In genomic region chr10:124611738-124612137, GRCh38 we compare ENCODE assay signal across 11 cellular contexts.
DNase-seq lines count a peak whose midpoint lies in the region; ATAC-seq and TF ChIP-seq lines count a peak whose summit lies in the region.
"Had no signal": no experiment of that assay in that cellular context is flagged by ENCODE, and none has a peak within 500 bp of the region (broad histone marks: within the 10 kb centered on the region; RNA-seq: fewer than 3 reads in every experiment).

No MANE protein-coding gene starts in this region.

- no peaks in the 10 kb centered on the region for H3K9me3 ChIP-seq in thymus (ENCODE audit: control insufficient read depth)
- H3K9me3 ChIP-seq: heart left ventricle had no signal

- no peaks in the 10 kb centered on the region for H3K27me3 ChIP-seq in thymus (ENCODE audit: control insufficient read depth, insufficient read depth)
- H3K27me3 ChIP-seq: heart left ventricle had no signal

- CTCF ChIA-PET in activated B cell treated with CpG ODN at 0.5 μM for 24 hours (lab: Charles Lee): interaction anchor here (1.3 to 1.7 kb wide), 3 partner anchors 8 to 130 kb away, joined by 3 to 13 read pairs (median 4); no protein-coding TSS in a partner anchor

- POLR2A ChIA-PET in activated B cell treated with CpG ODN at 0.5 μM for 24 hours (lab: Charles Lee): interaction anchor here (0.7 to 4.2 kb wide), 4 partner anchors 10 to 16 kb away, joined by 3 to 53 read pairs (median 4); no protein-coding TSS in a partner anchor

- no peak for TF ChIP-seq CTCF in activated B cell treated with CpG ODN at 0.5 μM for 24 hours (IDR thresholded peaks at IDR 0.05)
- TF ChIP-seq CTCF in nephron progenitor cell (IDR thresholded peaks at IDR 0.05): no peak

- peak overlapping the region; percentile 90 for H3K27ac Mint-ChIP-seq in activated B cell treated with CpG ODN at 0.5 μM for 24 hours
- H3K27ac Mint-ChIP-seq in dendritic cell treated with granulocyte-macrophage colony-stimulating factor and Interleukin-4, amounts not matched to agents 40 ng/mL and 50 ng/mL, for 4 days: peak overlapping the region; percentile 72
- no peak overlapping the region for H3K27ac Mint-ChIP-seq in nephron progenitor cell

- H3K27ac ChIP-seq in thymus (ENCODE audit: low read depth): peak overlapping the region; percentile 83
- H3K27ac ChIP-seq: GM23248 had no signal

- no peak for DNase-seq in activated CD4-positive, CD25-positive, alpha-beta regulatory T cell treated with anti-CD3 and anti-CD28 coated beads, Interleukin-2, amount 50 U/mL, for 72 hours
- DNase-seq in activated B cell treated with CpG ODN at 0.5 μM for 24 hours (no peak), NCI-H446 treated with DMSO at 0.1 percent for 48 hours (lab: John Stamatoyannopoulos, UW) (no peak), nephron progenitor cell (no peak)
- DNase-seq: GM23248, heart left ventricle, NCI-H2029 had no signal

- 10% methylated on average over 11 of the region's 11 CpGs for WGBS in thymus

- peaks cover 83% of the 10 kb centered on the region for H3K4me1 Mint-ChIP-seq in activated B cell treated with CpG ODN at 0.5 μM for 24 hours
- peaks cover 38% of the 10 kb centered on the region for H3K4me1 Mint-ChIP-seq in dendritic cell treated with granulocyte-macrophage colony-stimulating factor and Interleukin-4, amounts not matched to agents 40 ng/mL and 50 ng/mL, for 4 days (ENCODE audit: low read depth)
- H3K4me1 Mint-ChIP-seq in nephron progenitor cell: peaks cover 51% of the 10 kb centered on the region

- H3K4me3 ChIP-seq in thymus (ENCODE audit: low read length): no peak overlapping the region
- H3K4me3 ChIP-seq: GM23248, heart left ventricle had no signal

- H3K36me3 ChIP-seq in thymus (ENCODE audit: control insufficient read depth, insufficient read depth): peaks cover 20% of the 10 kb centered on the region

- peak; percentile 29 to 40 for ATAC-seq in activated CD4-positive, CD25-positive, alpha-beta regulatory T cell treated with anti-CD3 and anti-CD28 coated beads, Interleukin-2, amount 50 U/mL, for 24 hours
- ATAC-seq in activated B cell treated with CpG ODN at 0.5 μM for 24 hours (ENCODE audit: low read depth) (peak; percentile 10), GM18858 (IDR thresholded peaks at IDR 0.05; ENCODE audit: unreplicated experiment) (no peak)

- H3K4me3 Mint-ChIP-seq in activated B cell treated with CpG ODN at 0.5 μM for 24 hours (peak overlapping the region; percentile 44), nephron progenitor cell (no peak overlapping the region)
- H3K4me3 Mint-ChIP-seq in dendritic cell treated with granulocyte-macrophage colony-stimulating factor and Interleukin-4, amounts not matched to agents 40 ng/mL and 50 ng/mL, for 4 days: no peak overlapping the region

- H3K4me1 ChIP-seq in thymus (ENCODE audit: control insufficient read depth, insufficient read depth, low read length): peaks cover 38% of the 10 kb centered on the region

- H3K36me3 Mint-ChIP-seq in activated B cell treated with CpG ODN at 0.5 μM for 24 hours (ENCODE audit: low read depth): peaks cover 15% of the 10 kb centered on the region
- peaks cover 22% of the 10 kb centered on the region for H3K36me3 Mint-ChIP-seq in dendritic cell treated with granulocyte-macrophage colony-stimulating factor and Interleukin-4, amounts not matched to agents 40 ng/mL and 50 ng/mL, for 4 days (ENCODE audit: low read depth)
- no peaks in the 10 kb centered on the region for H3K36me3 Mint-ChIP-seq in nephron progenitor cell (ENCODE audit: low read depth)

- H3K9me3 Mint-ChIP-seq in activated B cell treated with CpG ODN at 0.5 μM for 24 hours: no peaks in the 10 kb centered on the region
- H3K9me3 Mint-ChIP-seq in dendritic cell treated with granulocyte-macrophage colony-stimulating factor and Interleukin-4, amounts not matched to agents 40 ng/mL and 50 ng/mL, for 4 days: no peaks in the 10 kb centered on the region
- no peaks in the 10 kb centered on the region for H3K9me3 Mint-ChIP-seq in nephron progenitor cell

- intact Hi-C loops in activated B cell treated with CpG ODN at 0.5 μM for 24 hours (cut with micrococcal nuclease): loop anchor here (1.0 kb wide), 2 partner anchors 8 to 10 kb away; no protein-coding TSS in a partner anchor
- intact Hi-C loops in dendritic cell treated with granulocyte-macrophage colony-stimulating factor and Interleukin-4, amounts not matched to agents 40 ng/mL and 50 ng/mL, for 4 days (cut with micrococcal nuclease): no loop called here

- H3K27me3 Mint-ChIP-seq in activated B cell treated with CpG ODN at 0.5 μM for 24 hours (no peaks in the 10 kb centered on the region), nephron progenitor cell (ENCODE audit: low read depth, poor library complexity) (no peaks in the 10 kb centered on the region)
- H3K27me3 Mint-ChIP-seq in dendritic cell treated with granulocyte-macrophage colony-stimulating factor and Interleukin-4, amounts not matched to agents 40 ng/mL and 50 ng/mL, for 4 days: peaks cover 5% of the 10 kb centered on the region
